ENCODE assay signal across 13 cellular contexts in the genomic region with DNA sequence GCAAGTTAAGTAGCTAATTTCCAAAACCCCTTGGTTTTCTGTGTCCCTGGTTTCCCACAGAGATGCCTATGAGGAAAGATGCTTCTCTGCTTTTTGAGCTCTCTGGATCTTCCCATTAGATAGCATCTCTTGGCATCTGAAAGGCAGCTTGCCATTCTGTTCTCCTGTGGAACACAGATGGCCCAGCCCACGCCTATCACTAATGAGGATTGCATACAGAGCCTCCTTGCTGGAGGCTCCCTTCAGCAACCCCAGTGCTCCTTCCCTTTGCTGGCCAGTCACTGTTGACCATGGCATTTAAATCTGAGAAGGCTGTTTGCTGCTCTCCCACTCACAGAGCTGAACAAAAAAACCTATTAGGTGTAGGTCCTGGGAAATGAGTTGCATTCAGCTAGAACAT. TPM values are rescaled to one million over a fixed set of nuclear protein-coding genes. Genes with fewer than 3 reads are reported as not detected.
DNase-seq lines count a peak whose midpoint lies in the region.
"Had no signal": no experiment of that assay in that cellular context is flagged by ENCODE, and none has a peak within 500 bp of the region (broad histone marks: within the 10 kb centered on the region; RNA-seq: fewer than 3 reads in every experiment).

No MANE protein-coding gene starts in this region.

- peaks cover 11% of the 10 kb centered on the region for H3K9me3 ChIP-seq in BLaER1
- no peaks in the 10 kb centered on the region for H3K9me3 ChIP-seq in CD4-positive, alpha-beta memory T cell (ENCODE audit: control insufficient read depth in 1 of 2, low read length in 2 of 2)

- H3K27me3 ChIP-seq in BLaER1, result no peaks in the 10 kb centered on the region
- H3K27me3 ChIP-seq in CD4-positive, alpha-beta memory T cell (ENCODE audit: insufficient read depth, low read length), result no peaks in the 10 kb centered on the region

- H3K36me3 Mint-ChIP-seq in CD4-positive, alpha-beta memory T cell, result no peaks in the 10 kb centered on the region

- POLR2A ChIA-PET in CD4-positive, alpha-beta memory T cell (lab: Charles Lee; ENCODE audit: partially characterized antibody), result no interaction called here

- H3K36me3 ChIP-seq in BLaER1, result 0 out of 2 replicates have a peak, but pooled peaks cover 6% of the 10 kb centered on the region
- H3K36me3 ChIP-seq in CD4-positive, alpha-beta memory T cell (ENCODE audit: insufficient read depth, low read length), result no peaks in the 10 kb centered on the region

- H3K27me3 Mint-ChIP-seq in CD4-positive, alpha-beta memory T cell, result peaks cover 11 to 20% of the 10 kb centered on the region in 2 donors

- peak overlapping the region; percentile 79; the same call in 1 of the 2 replicates for H3K9ac ChIP-seq in BLaER1

- H4K20me1 ChIP-seq in BLaER1, result no peaks in the 10 kb centered on the region

- CTCF ChIA-PET in CD4-positive, alpha-beta memory T cell (lab: Charles Lee; ENCODE audit: partially characterized antibody), result no interaction called here

- no peak overlapping the region for H3K4me3 ChIP-seq in BLaER1
- no peak overlapping the region for H3K4me3 ChIP-seq in CD4-positive, alpha-beta memory T cell (ENCODE audit: low read length in 2 of 2)
- H3K4me3 ChIP-seq: GM12878 had no signal

- H3K4me3 Mint-ChIP-seq in CD4-positive, alpha-beta memory T cell, result no peak overlapping the region
- H3K4me3 Mint-ChIP-seq: CD4-positive, alpha-beta T cell had no signal

- no peaks in the 10 kb centered on the region for H3K4me1 Mint-ChIP-seq in CD4-positive, alpha-beta memory T cell

- H3K27ac ChIP-seq in BLaER1, result peak overlapping the region; percentile 95
- no peak overlapping the region for H3K27ac ChIP-seq in CD4-positive, alpha-beta memory T cell (ENCODE audit: low read depth, low read length)

- H3K27ac Mint-ChIP-seq in CD4-positive, alpha-beta memory T cell, result no peak overlapping the region
- H3K27ac Mint-ChIP-seq: CD4-positive, alpha-beta T cell had no signal

- intact Hi-C loops in CD4-positive, alpha-beta memory T cell (cut with micrococcal nuclease), result no loop called here

- DNase-seq in NCI-H1694 treated with DMSO at 0.1 percent for 48 hours (lab: John Stamatoyannopoulos, UW) (peak; percentile 86), cerebellum (ENCODE audit: low spot score) (peak; percentile 83), middle frontal gyrus (ENCODE audit: extremely low spot score, low spot score) (peak; percentile 37), SHP77 (lab: John Stamatoyannopoulos, UW) (no peak), activated T-cell treated with anti-CD3 and anti-CD28 coated beads for 4 hours (no peak), NCI-H446 treated with DMSO at 0.1 percent for 48 hours (lab: John Stamatoyannopoulos, UW) (no peak)
- DNase-seq in CD4-positive, alpha-beta memory T cell, result no peak
- DNase-seq: CD4-positive, alpha-beta T cell; NCI-H2029; NCI-H510A treated with DMSO at 0.1 percent for 48 hours; SIG-M5 had no signal

- peak overlapping the region; percentile 83 for H3K4me2 ChIP-seq in BLaER1

- no peaks in the 10 kb centered on the region for H3K9me3 Mint-ChIP-seq in CD4-positive, alpha-beta memory T cell
- H3K9me3 Mint-ChIP-seq: CD4-positive, alpha-beta T cell had no signal

- H3K4me1 ChIP-seq in BLaER1, result peaks cover 98% of the 10 kb centered on the region
- no peaks in the 10 kb centered on the region for H3K4me1 ChIP-seq in CD4-positive, alpha-beta memory T cell (ENCODE audit: insufficient read depth, low read length)

RNA-seq across cellular contexts. Expression of gene ETV5, which starts 34.4 kb away (rescaled TPM):
- total RNA-seq in cerebellum, result 44.8 TPM
- 1 to 10 TPM in 1 of 2 experiments, under 1 TPM in 1; 0.81 to 1.1 TPM for total RNA-seq in CD4-positive, alpha-beta memory T cell
- not detected for polyA plus RNA-seq in CD4-positive, alpha-beta memory T cell
- total RNA-seq: CD4-positive, alpha-beta T cell had no signal

Comparison
In these comparisons a context has a peak if more than half of its experiments do, and no peak if none do; other contexts are left out.
1. DNase-seq: peak in NCI-H1694 treated with DMSO at 0.1 percent for 48 hours (single experiment), cerebellum (single experiment) and middle frontal gyrus (single experiment); none in SHP77 (0 of 2), activated T-cell treated with anti-CD3 and anti-CD28 coated beads for 4 hours (single experiment), NCI-H446 treated with DMSO at 0.1 percent for 48 hours (single experiment) and CD4-positive, alpha-beta memory T cell (0 of 5).
2. RNA of gene ETV5, which starts 34.4 kb away (total RNA-seq): 44.8 TPM in cerebellum (single experiment); 0.81 to 1.1 TPM in CD4-positive, alpha-beta memory T cell; every median in the first group is over 10 times any median in the second.